In the genomic region with DNA sequence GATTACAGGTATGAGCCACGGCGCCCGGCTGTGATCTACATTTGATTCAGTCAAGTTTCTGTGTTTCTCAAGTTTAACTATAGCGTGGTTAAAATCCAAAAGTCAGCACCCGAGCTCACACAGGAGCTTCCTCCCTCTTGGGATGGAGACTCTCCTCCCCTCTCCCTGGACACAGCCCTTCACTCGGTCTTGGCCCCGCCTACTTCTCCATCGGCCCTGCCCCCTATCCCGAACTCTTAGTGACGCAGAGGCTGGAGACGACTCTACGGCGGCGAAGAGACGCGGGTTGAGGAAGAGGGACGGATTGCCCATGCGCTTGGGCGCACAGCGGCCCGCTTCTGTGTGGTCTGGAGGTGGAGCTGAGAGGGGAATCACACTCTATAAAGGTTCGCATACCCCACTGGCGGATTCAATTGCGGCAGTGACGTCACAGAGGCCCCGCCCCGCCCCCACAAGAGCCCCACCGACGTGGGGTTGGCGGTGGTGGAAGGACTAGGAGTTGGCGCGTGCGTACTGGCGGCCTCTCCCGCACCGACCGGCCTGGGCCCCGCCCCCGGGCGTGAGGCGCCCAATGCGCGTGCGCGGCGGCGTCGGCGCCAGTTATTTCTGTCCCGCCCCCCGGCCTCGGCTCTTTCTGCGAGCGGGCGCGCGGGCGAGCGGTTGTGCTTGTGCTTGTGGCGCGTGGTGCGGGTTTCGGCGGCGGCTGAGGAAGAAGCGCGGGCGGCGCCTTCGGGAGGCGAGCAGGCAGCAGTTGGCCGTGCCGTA, we compare ENCODE assay signal across 8 cellular contexts. TPM values are rescaled to one million over a fixed set of nuclear protein-coding genes. Genes with fewer than 3 reads are reported as not detected.
DNase-seq lines count a peak whose midpoint lies in the region; ATAC-seq and TF ChIP-seq lines count a peak whose summit lies in the region.

A gene (plus strand): TSS at position 239 of the 765 bp plus-strand sequence. CDS start 694 bp downstream, outside the sequence.

- POLR2A ChIA-PET in HEK293 (lab: Yijun Ruan, JAX) = interaction anchor here (0.6 to 4.4 kb wide), 36 partner anchors 9 to 1117 kb away, joined by 3 to 128 read pairs (median 5); a partner anchor contains a TSS

- peak within 1 kb of the TSS; percentile 97 for H3K4me3 Mint-ChIP-seq in activated naive CD4-positive, alpha-beta T cell treated with anti-CD3 and anti-CD28 coated beads for 36 hours

- peaks cover 30% of the 10 kb centered on the region for H3K4me1 Mint-ChIP-seq in activated naive CD4-positive, alpha-beta T cell treated with anti-CD3 and anti-CD28 coated beads for 36 hours (ENCODE audit: low read depth)

- no peaks in the 10 kb centered on the region for H3K9me3 ChIP-seq in HEK293 (ENCODE audit: control insufficient read depth, insufficient read depth, low read depth, low read length)
- H3K9me3 ChIP-seq in NT2/D1 (ENCODE audit: insufficient read depth, low read length) = no peaks in the 10 kb centered on the region
- no peaks in the 10 kb centered on the region for H3K9me3 ChIP-seq in upper lobe of right lung

- ATAC-seq in upper lobe of right lung = peak; percentile 96

- H3K27me3 ChIP-seq in NT2/D1 (ENCODE audit: insufficient read depth, insufficient read length) = peaks cover 24% of the 10 kb centered on the region
- H3K27me3 ChIP-seq in upper lobe of right lung = no peaks in the 10 kb centered on the region

- DNase-seq in GM03348 (ENCODE audit: low spot score) (peak; percentile 100), NT2/D1 (ENCODE audit: low read depth, low spot score) (peak; percentile 75), glomerular visceral epithelial cell (ENCODE audit: extremely low spot score) (peak; percentile 100), pons (ENCODE audit: low spot score) (peak; percentile 97), upper lobe of right lung (peak; percentile 99), Kasumi-1 (lab: John Stamatoyannopoulos, UW) (no peak)
- DNase-seq in activated naive CD4-positive, alpha-beta T cell treated with anti-CD3 and anti-CD28 coated beads for 36 hours = peak; percentile 100

- H3K9me3 Mint-ChIP-seq in activated naive CD4-positive, alpha-beta T cell treated with anti-CD3 and anti-CD28 coated beads for 36 hours = no peaks in the 10 kb centered on the region

- peak within 1 kb of the TSS; percentile 80 for H3K9ac ChIP-seq in NT2/D1 (ENCODE audit: insufficient read length, low read depth)

- H3K4me1 ChIP-seq in HEK293 (ENCODE audit: control insufficient read depth, insufficient read depth, low read length) = peaks cover 13% of the 10 kb centered on the region
- peaks cover 2% of the 10 kb centered on the region for H3K4me1 ChIP-seq in NT2/D1 (ENCODE audit: insufficient read depth, insufficient read length)
- H3K4me1 ChIP-seq in upper lobe of right lung = peaks cover 15% of the 10 kb centered on the region

- no peak; the same call in 1 of the 2 replicates for TF ChIP-seq CTCF in HEK293 (tag by site-specific recombination; IDR thresholded peaks at IDR 0.05)
- no peak for TF ChIP-seq CTCF in upper lobe of right lung (IDR thresholded peaks at IDR 0.05)

- peaks cover 15% of the 10 kb centered on the region for H3K27me3 Mint-ChIP-seq in activated naive CD4-positive, alpha-beta T cell treated with anti-CD3 and anti-CD28 coated beads for 36 hours (ENCODE audit: low read depth)

- intact Hi-C loops in activated naive CD4-positive, alpha-beta T cell treated with anti-CD3 and anti-CD28 coated beads for 36 hours (cut with micrococcal nuclease) = loop anchor here (1.0 kb wide), 7 partner anchors 11 to 239 kb away; a partner anchor contains a TSS
- intact Hi-C loops in upper lobe of right lung (cut with DNase I) = no loop called here

- H3K4me3 ChIP-seq in HEK293 (ENCODE audit: low read depth, low read length) = peak within 1 kb of the TSS; percentile 67
- H3K4me3 ChIP-seq in NT2/D1 (ENCODE audit: insufficient read length, low read depth) = peak within 1 kb of the TSS; percentile 68
- H3K4me3 ChIP-seq in upper lobe of right lung = peak within 1 kb of the TSS; percentile 90

- peak within 1 kb of the TSS; percentile 99 for H3K27ac ChIP-seq in HEK293 (ENCODE audit: extremely low read depth, low read depth, low read length)
- H3K27ac ChIP-seq in upper lobe of right lung = peak within 1 kb of the TSS; percentile 97

- peaks cover 17 to 41% of the 10 kb centered on the region in 2 experiments; a peak in 2 of 3 replicates for H3K36me3 ChIP-seq in HEK293 (ENCODE audit: control insufficient read depth in 2 of 2, insufficient read depth in 1 of 2, low read length in 2 of 2)
- H3K36me3 ChIP-seq in NT2/D1 (ENCODE audit: insufficient read depth, insufficient read length, low read length) = peaks cover 38% of the 10 kb centered on the region
- H3K36me3 ChIP-seq in upper lobe of right lung = peaks cover 34% of the 10 kb centered on the region

- H3K27ac Mint-ChIP-seq in activated naive CD4-positive, alpha-beta T cell treated with anti-CD3 and anti-CD28 coated beads for 36 hours = peak within 1 kb of the TSS; percentile 97

- CTCF ChIA-PET in HEK293 (lab: Yijun Ruan, JAX) = interaction anchor here (0.7 to 1.9 kb wide), 5 partner anchors 11 to 362 kb away, joined by 3 to 19 read pairs (median 6); a partner anchor contains a TSS
- CTCF ChIA-PET in activated naive CD4-positive, alpha-beta T cell treated with anti-CD3 and anti-CD28 coated beads for 36 hours (lab: Charles Lee) = interaction anchor here (1.0 to 6.8 kb wide), 4 partner anchors 10 to 30 kb away, joined by 3 to 34 read pairs (median 4); a partner anchor contains a TSS

- H3K36me3 Mint-ChIP-seq in activated naive CD4-positive, alpha-beta T cell treated with anti-CD3 and anti-CD28 coated beads for 36 hours (ENCODE audit: low read depth) = peaks cover 38% of the 10 kb centered on the region

TF ChIP-seq in HEK293, 187 proteins besides CTCF, POLR2A, EP300 and RAD21 (continues in another document):
- TF ChIP-seq ZNF121 (tag by site-specific recombination; IDR thresholded peaks at IDR 0.05) = no peak
- no peak for TF ChIP-seq ZNF221 (tag by site-specific recombination; IDR thresholded peaks at IDR 0.05; ENCODE audit: borderline replicate concordance)
- no peak for TF ChIP-seq ZSCAN16 (tag by site-specific recombination; IDR thresholded peaks at IDR 0.05)
- TF ChIP-seq ZNF433 (tag by site-specific recombination; IDR thresholded peaks at IDR 0.05; ENCODE audit: low read depth) = no peak
- no peak for TF ChIP-seq ZNF76 (tag by site-specific recombination; IDR thresholded peaks at IDR 0.05; ENCODE audit: borderline replicate concordance, low read depth)
- TF ChIP-seq ZNF23 (tag by site-specific recombination; IDR thresholded peaks at IDR 0.05; ENCODE audit: borderline replicate concordance) = no peak
- TF ChIP-seq, protein P1, sequence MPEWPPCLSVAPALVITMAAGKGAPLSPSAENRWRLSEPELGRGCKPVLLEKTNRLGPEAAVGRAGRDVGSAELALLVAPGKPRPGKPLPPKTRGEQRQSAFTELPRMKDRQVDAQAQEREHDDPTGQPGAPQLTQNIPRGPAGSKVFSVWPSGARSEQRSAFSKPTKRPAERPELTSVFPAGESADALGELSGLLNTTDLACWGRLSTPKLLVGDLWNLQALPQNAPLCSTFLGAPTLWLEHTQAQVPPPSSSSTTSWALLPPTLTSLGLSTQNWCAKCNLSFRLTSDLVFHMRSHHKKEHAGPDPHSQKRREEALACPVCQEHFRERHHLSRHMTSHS (tag by site-specific recombination; IDR thresholded peaks at IDR 0.05) = no peak
- TF ChIP-seq ZNF155 (tag by site-specific recombination; IDR thresholded peaks at IDR 0.05) = no peak
- TF ChIP-seq ZNF266 (tag by site-specific recombination; IDR thresholded peaks at IDR 0.05; ENCODE audit: low read depth) = no peak
- no peak for TF ChIP-seq ZBTB8A (tag by site-specific recombination; IDR thresholded peaks at IDR 0.05)
- TF ChIP-seq ZBTB21 (tag by site-specific recombination; IDR thresholded peaks at IDR 0.05) = peak; percentile 97
- no peak for TF ChIP-seq ZNF174 (tag by site-specific recombination; IDR thresholded peaks at IDR 0.05)
- TF ChIP-seq, protein P2, sequence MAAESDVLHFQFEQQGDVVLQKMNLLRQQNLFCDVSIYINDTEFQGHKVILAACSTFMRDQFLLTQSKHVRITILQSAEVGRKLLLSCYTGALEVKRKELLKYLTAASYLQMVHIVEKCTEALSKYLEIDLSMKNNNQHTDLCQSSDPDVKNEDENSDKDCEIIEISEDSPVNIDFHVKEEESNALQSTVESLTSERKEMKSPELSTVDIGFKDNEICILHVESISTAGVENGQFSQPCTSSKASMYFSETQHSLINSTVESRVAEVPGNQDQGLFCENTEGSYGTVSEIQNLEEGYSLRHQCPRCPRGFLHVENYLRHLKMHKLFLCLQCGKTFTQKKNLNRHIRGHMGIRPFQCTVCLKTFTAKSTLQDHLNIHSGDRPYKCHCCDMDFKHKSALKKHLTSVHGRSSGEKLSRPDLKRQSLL (tag by site-specific recombination; IDR thresholded peaks at IDR 0.05) = no peak
- TF ChIP-seq OSR2 (tag by site-specific recombination; IDR thresholded peaks at IDR 0.05) = no peak
- peak; percentile 81 for TF ChIP-seq KLF9 (tag by site-specific recombination; IDR thresholded peaks at IDR 0.05; ENCODE audit: low read depth)
- no peak for TF ChIP-seq SCRT2 (tag by site-specific recombination; IDR thresholded peaks at IDR 0.05)
- TF ChIP-seq EGR2 (tag by site-specific recombination; IDR thresholded peaks at IDR 0.05; ENCODE audit: low read depth) = no peak
- TF ChIP-seq, protein P3, sequence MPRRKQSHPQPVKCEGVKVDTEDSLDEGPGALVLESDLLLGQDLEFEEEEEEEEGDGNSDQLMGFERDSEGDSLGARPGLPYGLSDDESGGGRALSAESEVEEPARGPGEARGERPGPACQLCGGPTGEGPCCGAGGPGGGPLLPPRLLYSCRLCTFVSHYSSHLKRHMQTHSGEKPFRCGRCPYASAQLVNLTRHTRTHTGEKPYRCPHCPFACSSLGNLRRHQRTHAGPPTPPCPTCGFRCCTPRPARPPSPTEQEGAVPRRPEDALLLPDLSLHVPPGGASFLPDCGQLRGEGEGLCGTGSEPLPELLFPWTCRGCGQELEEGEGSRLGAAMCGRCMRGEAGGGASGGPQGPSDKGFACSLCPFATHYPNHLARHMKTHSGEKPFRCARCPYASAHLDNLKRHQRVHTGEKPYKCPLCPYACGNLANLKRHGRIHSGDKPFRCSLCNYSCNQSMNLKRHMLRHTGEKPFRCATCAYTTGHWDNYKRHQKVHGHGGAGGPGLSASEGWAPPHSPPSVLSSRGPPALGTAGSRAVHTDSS (tag by site-specific recombination; IDR thresholded peaks at IDR 0.05) = 0 out of 2 replicates have a peak, but pooled peaks have one; percentile 17
- TF ChIP-seq ZNF792 (tag by site-specific recombination; IDR thresholded peaks at IDR 0.05) = no peak
- TF ChIP-seq SETDB1 (IDR thresholded peaks at IDR 0.05; ENCODE audit: insufficient read length, low read length) = no peak
- TF ChIP-seq ZNF302 (tag by site-specific recombination; IDR thresholded peaks at IDR 0.05; ENCODE audit: low read depth) = no peak

RNA-seq across cellular contexts. Expression of the gene that starts here (rescaled TPM):
- 100 to 1,000 TPM; 475 to 483 TPM for total RNA-seq in activated naive CD4-positive, alpha-beta T cell treated with anti-CD3 and anti-CD28 coated beads for 36 hours
- total RNA-seq in upper lobe of right lung = 199 TPM

Comparison
In these comparisons a context has a peak if more than half of its experiments do, and no peak if none do; other contexts are left out.
1. DNase-seq: peak in GM03348 (single experiment), NT2/D1 (single experiment), activated naive CD4-positive, alpha-beta T cell treated with anti-CD3 and anti-CD28 coated beads for 36 hours (single experiment), glomerular visceral epithelial cell (single experiment), pons (single experiment) and upper lobe of right lung (single experiment); none in Kasumi-1 (0 of 2).
2. Peak in every context shown above with its lines, with median percentiles within 50 percentile points of each other: H3K4me3 ChIP-seq.